15 cellular contexts compared by ENCODE assay signal in the genomic region with DNA sequence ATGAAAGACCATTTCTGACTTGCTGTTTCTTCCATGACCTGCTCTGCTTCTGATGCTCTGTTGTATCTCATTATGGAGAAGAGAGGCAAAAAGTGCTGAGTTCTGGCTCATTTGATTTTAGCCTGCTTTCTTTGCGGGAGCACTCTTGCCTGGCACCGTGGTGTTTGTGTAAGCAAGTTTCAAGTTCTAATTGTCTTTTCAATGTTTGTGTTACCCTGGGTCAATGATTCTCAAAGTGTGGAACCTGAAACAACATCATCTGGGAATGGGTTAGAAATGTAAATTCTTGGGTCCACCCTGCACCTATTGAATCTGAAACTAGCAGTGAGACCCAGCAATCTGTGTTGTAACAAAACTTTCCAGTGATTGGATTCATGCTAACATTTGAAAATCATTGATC. TPM values are rescaled to one million over a fixed set of nuclear protein-coding genes. Genes with fewer than 3 reads are reported as not detected.
DNase-seq lines count a peak whose midpoint lies in the region; ATAC-seq, FAIRE-seq and TF ChIP-seq lines count a peak whose summit lies in the region.
"Had no signal": no experiment of that assay in that cellular context is flagged by ENCODE, and none has a peak within 500 bp of the region (broad histone marks: within the 10 kb centered on the region; RNA-seq: fewer than 3 reads in every experiment).

No MANE protein-coding gene starts in this region.

- TF ChIP-seq EP300 in HepG2 (IDR thresholded peaks at IDR 0.05; ENCODE audit: low read depth in 2 of 2, low read length in 2 of 2) (no peak), HepG2 (CRISPR knock-in tag; IDR thresholded peaks at IDR 0.05; ENCODE audit: borderline replicate concordance) (no peak)

- H3K4me3 ChIP-seq in HepG2 (replicated peaks in 1 of 3; ENCODE audit: insufficient read depth in 1 of 3, low read depth in 2 of 3, low read length in 3 of 3) = no peak overlapping the region; a peak in 1 of 6 replicates
- no peak overlapping the region for H3K4me3 ChIP-seq in right lobe of liver
- H3K4me3 ChIP-seq: gastrocnemius medialis, Peyer's patch had no signal

- H2AFZ ChIP-seq in HepG2 (ENCODE audit: low read length) = no peak overlapping the region

- no peaks in the 10 kb centered on the region for H3K36me3 ChIP-seq in HepG2 (replicated peaks in 1 of 2; ENCODE audit: control insufficient read depth in 1 of 2, insufficient read depth in 2 of 2, low read length in 2 of 2)
- no peaks in the 10 kb centered on the region for H3K36me3 ChIP-seq in right lobe of liver
- H3K36me3 ChIP-seq: gastrocnemius medialis, Peyer's patch had no signal

- peak overlapping the region; percentile 15; the same call in 1 of the 2 replicates for H3K4me2 ChIP-seq in HepG2 (ENCODE audit: low read depth, low read length)

- H3K27ac ChIP-seq in HepG2 (ENCODE audit: extremely low read length, insufficient read depth, low read length) (no peak overlapping the region), right lobe of liver (no peak overlapping the region)
- H3K27ac ChIP-seq: gastrocnemius medialis, Peyer's patch had no signal

- H3K9ac ChIP-seq in HepG2 (ENCODE audit: insufficient read depth, low read depth, low read length) = no peak overlapping the region

- POLR2A ChIA-PET in HepG2 (lab: Yijun Ruan, JAX) = no interaction called here

- no peak for TF ChIP-seq RAD21 in HepG2 (CRISPR knock-in tag; IDR thresholded peaks at IDR 0.05)

- H3K4me1 ChIP-seq in HepG2 (ENCODE audit: insufficient read depth, low read length) (peaks cover 73% of the 10 kb centered on the region), right lobe of liver (peaks cover 0 to 45% (median 5%) of the 10 kb centered on the region in 4 donors)

- TF ChIP-seq CTCF in HepG2 (CRISPR knock-in tag; IDR thresholded peaks at IDR 0.05) (no peak), right lobe of liver (IDR thresholded peaks at IDR 0.05) (no peak)

- no peaks in the 10 kb centered on the region for H4K20me1 ChIP-seq in HepG2 (ENCODE audit: insufficient read depth, low read length)

- no peak for TF ChIP-seq POLR2A in HepG2 (IDR thresholded peaks at IDR 0.05; ENCODE audit: insufficient read depth in 1 of 2, low read depth in 2 of 2, low read length in 2 of 2)
- no peak for TF ChIP-seq POLR2A in right lobe of liver (IDR thresholded peaks at IDR 0.05)

- intact Hi-C loops in HepG2 (cut with micrococcal nuclease; ENCODE audit: unreplicated experiment) (no loop called here), right lobe of liver (cut with DNase I) (no loop called here)

- FAIRE-seq in HepG2 (lab: Jason Lieb, UNC) = no peak

- H3K9me3 ChIP-seq in HepG2 (ENCODE audit: low read length) = no peaks in the 10 kb centered on the region
- H3K9me3 ChIP-seq in right lobe of liver = no peaks in the 10 kb centered on the region
- H3K9me3 ChIP-seq: gastrocnemius medialis, Peyer's patch had no signal

- CTCF ChIA-PET in HepG2 (lab: Yijun Ruan, JAX; ENCODE audit: low intra/inter-chr PET ratio, low total read pairs) = no interaction called here

- 26% methylated on average over 2 of the region's 2 CpGs for WGBS in HepG2 (ENCODE audit: low lambda C conversion rate)
- WGBS in right lobe of liver (ENCODE audit: insufficient coverage, low coverage, low lambda C conversion rate, missing lambda C conversion rate) = 15% methylated on average over 2 of the region's 2 CpGs

- DNase-seq in HepG2 (ENCODE audit: low spot score) (no peak), right lobe of liver (no peak), NCI-H748 treated with DMSO at 0.1 percent for 48 hours (lab: John Stamatoyannopoulos, UW) (peak; percentile 38), NCI-H2227 (lab: John Stamatoyannopoulos, UW; ENCODE audit: unreplicated experiment) (no peak), NOMO-1 treated with dmso at 0.1 percent for 144 hours (lab: John Stamatoyannopoulos, UW; ENCODE audit: unreplicated experiment) (no peak), activated gamma-delta T cell (lab: John Stamatoyannopoulos, UW) (no peak)
- DNase-seq in stimulated activated CD4-positive, alpha-beta T cell treated with anti-CD3 and anti-CD28 coated beads, Interleukin-2, amount 100 ng/mL, for 48 hours = no peak
- DNase-seq: activated effector memory CD4-positive, alpha-beta T cell treated with Interleukin-2 at 50 U/mL for 16 hours; aorta; gastrocnemius medialis; GF-D8; naive thymus-derived CD8-positive, alpha-beta T cell; NCI-H446; Peyer's patch had no signal

- H3K79me2 ChIP-seq in HepG2 (ENCODE audit: insufficient read depth, low read length) = peaks cover 24% of the 10 kb centered on the region

- H3K27me3 ChIP-seq in HepG2 (ENCODE audit: control insufficient read depth in 1 of 2, insufficient read depth in 2 of 2, low read length in 2 of 2) = no peaks in the 10 kb centered on the region; a peak in 1 of 5 replicates
- H3K27me3 ChIP-seq in right lobe of liver = no peaks in the 10 kb centered on the region
- H3K27me3 ChIP-seq: gastrocnemius medialis, Peyer's patch had no signal

- in situ Hi-C loops in HepG2 (cut with HindIII; ENCODE audit: extremely low pct_ligation_motif_present, low pct_unique_long_range_greater_than_20kb) = no loop called here

- no peak for ATAC-seq in HepG2
- no peak for ATAC-seq in right lobe of liver
- ATAC-seq in HG02759 (IDR thresholded peaks at IDR 0.05; ENCODE audit: unreplicated experiment) = peak; percentile 13
- ATAC-seq: gastrocnemius medialis; naive thymus-derived CD8-positive, alpha-beta T cell had no signal

- no TSS peak for BruUV-seq in HepG2 (replicated peaks; lab: Mats Ljungman, UMichigan)

TF ChIP-seq in HepG2, 621 proteins besides CTCF, POLR2A, EP300 and RAD21:
- 0 out of 2 replicates have a peak, but pooled peaks have one; percentile 59 for TF ChIP-seq ZNF263 (CRISPR knock-in tag; IDR thresholded peaks at IDR 0.05)
- TF ChIP-seq, protein P1, sequence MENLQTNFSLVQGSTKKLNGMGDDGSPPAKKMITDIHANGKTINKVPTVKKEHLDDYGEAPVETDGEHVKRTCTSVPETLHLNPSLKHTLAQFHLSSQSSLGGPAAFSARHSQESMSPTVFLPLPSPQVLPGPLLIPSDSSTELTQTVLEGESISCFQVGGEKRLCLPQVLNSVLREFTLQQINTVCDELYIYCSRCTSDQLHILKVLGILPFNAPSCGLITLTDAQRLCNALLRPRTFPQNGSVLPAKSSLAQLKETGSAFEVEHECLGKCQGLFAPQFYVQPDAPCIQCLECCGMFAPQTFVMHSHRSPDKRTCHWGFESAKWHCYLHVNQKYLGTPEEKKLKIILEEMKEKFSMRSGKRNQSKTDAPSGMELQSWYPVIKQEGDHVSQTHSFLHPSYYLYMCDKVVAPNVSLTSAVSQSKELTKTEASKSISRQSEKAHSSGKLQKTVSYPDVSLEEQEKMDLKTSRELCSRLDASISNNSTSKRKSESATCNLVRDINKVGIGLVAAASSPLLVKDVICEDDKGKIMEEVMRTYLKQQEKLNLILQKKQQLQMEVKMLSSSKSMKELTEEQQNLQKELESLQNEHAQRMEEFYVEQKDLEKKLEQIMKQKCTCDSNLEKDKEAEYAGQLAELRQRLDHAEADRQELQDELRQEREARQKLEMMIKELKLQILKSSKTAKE (CRISPR knock-in tag; IDR thresholded peaks at IDR 0.05; ENCODE audit: borderline replicate concordance) = no peak

RNA-seq across cellular contexts. Expression of a gene that starts 3.8 kb away (rescaled TPM):
- total RNA-seq in HepG2 (2016; rRNA removed; fragmentation: Illumina TruSeq; extraction: Trizol) = 15.5 and 26.0 TPM in 2 replicates
- total RNA-seq in HepG2 (2016; cell fraction: cytosol; rRNA removed; fragmentation: Illumina TruSeq; extraction: Trizol; ENCODE audit: low read depth) = 23.4 and 25.6 TPM in 2 replicates
- total RNA-seq in HepG2 (2016; cell fraction: insoluble cytoplasmic fraction; rRNA removed; fragmentation: Illumina TruSeq; extraction: Trizol) = 11.8 and 21.9 TPM in 2 replicates
- total RNA-seq in HepG2 (2016; cell fraction: membrane; rRNA removed; fragmentation: Illumina TruSeq; extraction: Trizol) = 17.4 and 18.5 TPM in 2 replicates
- total RNA-seq in HepG2 (2016; cell fraction: nucleus; rRNA removed; fragmentation: Illumina TruSeq; extraction: Trizol) = 19.8 and 24.1 TPM in 2 replicates
- 18.8 and 21.9 TPM in 2 replicates for polyA plus RNA-seq in HepG2 (2011; rRNA removed)
- 8.8 and 12.8 TPM in 2 replicates for polyA plus RNA-seq in HepG2 (2011; cell fraction: cytosol; rRNA removed)
- polyA plus RNA-seq in HepG2 (2011; cell fraction: nucleus; rRNA removed) = 17.9 and 22.6 TPM in 2 replicates
- 17.3 and 23.4 TPM in 2 replicates for polyA plus RNA-seq in HepG2 (2012)
- polyA plus RNA-seq in HepG2 (2016; cell fraction: cytosol; fragmentation: Illumina TruSeq; extraction: Trizol; ENCODE audit: low read depth) = 4.0 and 5.5 TPM in 2 replicates
- polyA plus RNA-seq in HepG2 (2016; cell fraction: insoluble cytoplasmic fraction; fragmentation: Illumina TruSeq; extraction: Trizol; ENCODE audit: low read depth) = 20.2 and 22.6 TPM in 2 replicates
- polyA plus RNA-seq in HepG2 (2016; cell fraction: membrane; fragmentation: Illumina TruSeq; extraction: Trizol; ENCODE audit: low read depth) = 9.9 and 10.8 TPM in 2 replicates
- 22.0 and 24.6 TPM in 2 replicates for polyA plus RNA-seq in HepG2 (2016; cell fraction: nucleus; fragmentation: Illumina TruSeq; extraction: Trizol; ENCODE audit: insufficient read depth, low read depth)
- polyA minus RNA-seq in HepG2 (2011; rRNA and poly(A)+ RNA removed; ENCODE audit: low replicate concordance) = 9.2 and 19.0 TPM in 2 replicates
- 7.7 and 8.6 TPM in 2 replicates for polyA minus RNA-seq in HepG2 (2011; cell fraction: cytosol; rRNA and poly(A)+ RNA removed)
- 43.3 and 50.4 TPM in 2 replicates for polyA minus RNA-seq in HepG2 (2011; cell fraction: nucleus; rRNA and poly(A)+ RNA removed)
- 10 to 100 TPM in 5 of 6 experiments, 1 to 10 TPM in 1; 8.5 to 20.1 (median 13.4) TPM for total RNA-seq in right lobe of liver
